In the genomic region with DNA sequence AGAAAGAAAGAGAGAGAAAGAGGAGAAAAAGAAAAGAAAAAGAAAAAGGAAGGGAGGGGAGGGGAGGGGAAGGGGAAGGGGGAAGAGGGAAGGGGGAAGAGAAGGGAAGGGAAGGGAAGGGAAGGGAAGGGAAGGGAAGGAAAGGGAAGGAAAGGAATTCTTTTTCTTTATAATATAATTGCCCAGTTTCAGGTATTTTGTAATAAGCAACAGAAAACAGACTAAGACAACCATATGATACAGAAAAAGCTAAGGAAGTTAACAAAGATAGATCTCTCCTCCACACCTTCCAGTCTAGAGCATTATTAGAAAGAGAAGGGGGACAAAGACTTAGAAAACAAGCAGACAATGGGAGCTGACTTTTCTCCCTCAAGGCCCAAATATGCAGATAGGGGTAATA, we compare ENCODE assay signal across 9 cellular contexts. TPM values are rescaled to one million over a fixed set of nuclear protein-coding genes. Genes with fewer than 3 reads are reported as not detected.
"Had no signal": no experiment of that assay in that cellular context is flagged by ENCODE, and none has a peak within 500 bp of the region (broad histone marks: within the 10 kb centered on the region; RNA-seq: fewer than 3 reads in every experiment).

No MANE protein-coding gene starts in this region.

- H3K9ac ChIP-seq: KMS-11 had no signal

- H3K4me1 Mint-ChIP-seq: IgD-negative memory B cell had no signal

- H3K27ac ChIP-seq: HL-60, KMS-11 had no signal

- DNase-seq: IMR-90, KBM-7, KG1 had no signal

- H3K4me2 ChIP-seq: KMS-11 had no signal

- FAIRE-seq: HTR-8/SVneo had no signal

- H3K36me3 Mint-ChIP-seq: IgD-negative memory B cell had no signal

- H3K27me3 Mint-ChIP-seq: IgD-negative memory B cell had no signal

RNA-seq across cellular contexts. Expression of a gene that starts 31.0 kb away (rescaled TPM):
- total RNA-seq: HT-29, HT1080, IMR-90 had no signal
- polyA plus RNA-seq: IgD-negative memory B cell, IMR-90 had no signal
